25 cellular contexts compared by ENCODE assay signal in the genomic region with DNA sequence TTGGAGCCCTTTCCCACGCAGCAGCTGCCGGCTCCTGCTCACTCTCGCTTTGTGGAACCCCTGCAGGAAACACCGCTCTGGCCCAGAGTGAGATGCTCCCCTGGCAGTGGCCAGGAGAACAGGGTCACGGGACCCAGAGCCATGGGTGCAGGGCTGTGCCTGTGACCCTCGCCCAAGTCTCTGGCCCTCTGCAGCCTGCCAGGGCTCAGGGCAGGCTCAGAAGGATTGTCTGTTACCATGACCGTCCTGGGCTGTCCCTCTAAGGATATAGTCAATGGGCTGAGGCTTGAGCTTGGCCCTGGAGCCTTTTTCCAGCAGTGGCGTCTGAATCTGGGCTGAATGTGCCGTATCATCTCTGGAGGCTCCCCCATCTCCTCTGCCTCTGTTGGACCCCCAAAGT. TPM values are rescaled to one million over a fixed set of nuclear protein-coding genes. Genes with fewer than 3 reads are reported as not detected.
"Had no signal": no experiment of that assay in that cellular context is flagged by ENCODE, and none has a peak within 500 bp of the region (broad histone marks: within the 10 kb centered on the region; RNA-seq: fewer than 3 reads in every experiment).

No MANE protein-coding gene starts in this region.

- H3K27me3 ChIP-seq: colonic mucosa, hepatocyte, neural progenitor cell, spleen, testis, upper lobe of right lung, vagina had no signal

- H3K4me3 ChIP-seq: colonic mucosa, hepatocyte, neural progenitor cell, prostate gland, spleen, testis, tibial nerve, upper lobe of right lung, vagina had no signal

- H3K27ac ChIP-seq: colonic mucosa, foreskin keratinocyte, hepatocyte, neural progenitor cell, parathyroid adenoma, prostate gland, spleen, testis, tibial nerve, upper lobe of right lung, vagina had no signal

- H3K36me3 Mint-ChIP-seq: naive thymus-derived CD8-positive, alpha-beta T cell; neural progenitor cell; stimulated activated naive B cell treated with anti-CD40 and anti-IgM and Interleukin-4, amounts not matched to agents 10 μg/mL and 1 μg/mL and 100 μg/mL, for 72 hours had no signal

- FAIRE-seq: kidney had no signal

- H3K9me3 Mint-ChIP-seq: naive thymus-derived CD8-positive, alpha-beta T cell; neural progenitor cell; stimulated activated naive CD8-positive, alpha-beta T cell treated with anti-CD3 and anti-CD28 coated beads, Interleukin-15, amount 100 ng/mL, for 72 hours had no signal

- H3K27me3 Mint-ChIP-seq: stimulated activated naive CD8-positive, alpha-beta T cell treated with anti-CD3 and anti-CD28 coated beads, Interleukin-15, amount 100 ng/mL, for 72 hours had no signal

- H3K4me3 Mint-ChIP-seq: naive thymus-derived CD8-positive, alpha-beta T cell; neural progenitor cell; stimulated activated naive B cell treated with anti-CD40 and anti-IgM and Interleukin-4, amounts not matched to agents 10 μg/mL and 1 μg/mL and 100 μg/mL, for 72 hours; stimulated activated naive CD8-positive, alpha-beta T cell treated with anti-CD3 and anti-CD28 coated beads, Interleukin-15, amount 100 ng/mL, for 72 hours had no signal

- ATAC-seq: foreskin keratinocyte; naive thymus-derived CD8-positive, alpha-beta T cell; sciatic nerve; stimulated activated naive B cell treated with anti-CD40 and anti-IgM and Interleukin-4, amounts not matched to agents 10 μg/mL and 1 μg/mL and 100 μg/mL, for 72 hours; stimulated activated naive CD8-positive, alpha-beta T cell treated with anti-CD3 and anti-CD28 coated beads, Interleukin-15, amount 100 ng/mL, for 72 hours had no signal

- H3K4me1 Mint-ChIP-seq: naive thymus-derived CD8-positive, alpha-beta T cell; stimulated activated naive B cell treated with anti-CD40 and anti-IgM and Interleukin-4, amounts not matched to agents 10 μg/mL and 1 μg/mL and 100 μg/mL, for 72 hours; stimulated activated naive CD8-positive, alpha-beta T cell treated with anti-CD3 and anti-CD28 coated beads, Interleukin-15, amount 100 ng/mL, for 72 hours had no signal

- H3K4me2 ChIP-seq: hepatocyte, neural progenitor cell had no signal

- H3K36me3 ChIP-seq: colonic mucosa, neural progenitor cell, prostate gland, tibial nerve, upper lobe of right lung, vagina had no signal

- H3K27ac Mint-ChIP-seq: naive thymus-derived CD8-positive, alpha-beta T cell; neural progenitor cell; stimulated activated naive B cell treated with anti-CD40 and anti-IgM and Interleukin-4, amounts not matched to agents 10 μg/mL and 1 μg/mL and 100 μg/mL, for 72 hours; stimulated activated naive CD8-positive, alpha-beta T cell treated with anti-CD3 and anti-CD28 coated beads, Interleukin-15, amount 100 ng/mL, for 72 hours had no signal

- DNase-seq: colonic mucosa; dermis blood vessel endothelial cell; erythroblast; foreskin keratinocyte; head of caudate nucleus; kidney; left cardiac atrium; mammary epithelial cell; naive thymus-derived CD8-positive, alpha-beta T cell; occipital lobe; spleen; stimulated activated CD4-positive, alpha-beta T cell treated with anti-CD3 and anti-CD28 coated beads, Interleukin-15, amount 100 ng/mL, for 24 hours; stimulated activated CD4-positive, alpha-beta T cell treated with anti-CD3 and anti-CD28 coated beads, Interleukin-1b, Interleukin-23, amount 100 ng/mL, for 48 hours; stimulated activated CD4-positive, alpha-beta T cell treated with anti-CD3 and anti-CD28 coated beads, Interleukin-4, amount 100 ng/mL, for 24 hours; stimulated activated naive B cell treated with anti-CD40 and anti-IgM and Interleukin-4, amounts not matched to agents 10 μg/mL and 1 μg/mL and 100 μg/mL, for 72 hours; stimulated activated naive CD8-positive, alpha-beta T cell treated with anti-CD3 and anti-CD28 coated beads, Interleukin-15, amount 100 ng/mL, for 72 hours; testis; upper lobe of right lung had no signal

- H3K4me1 ChIP-seq: colonic mucosa, foreskin keratinocyte, neural progenitor cell, parathyroid adenoma, prostate gland, spleen, testis, tibial nerve, upper lobe of right lung, vagina had no signal

- H3K9me3 ChIP-seq: colonic mucosa, prostate gland, spleen, testis, tibial nerve, upper lobe of right lung, vagina had no signal

RNA-seq across cellular contexts. Expression of a gene that starts 28.7 kb away (rescaled TPM):
- total RNA-seq: naive thymus-derived CD8-positive, alpha-beta T cell had no signal
- polyA plus RNA-seq: naive thymus-derived CD8-positive, alpha-beta T cell had no signal

RNA-seq across cellular contexts. Expression of a gene that starts 58.7 kb away (rescaled TPM):
- total RNA-seq: foreskin keratinocyte, mammary epithelial cell had no signal
- polyA plus RNA-seq: foreskin keratinocyte had no signal
